In genomic region chr12:44921736-44922135, GRCh38 we compare ENCODE assay signal across 11 cellular contexts. TPM values are rescaled to one million over a fixed set of nuclear protein-coding genes. Genes with fewer than 3 reads are reported as not detected.
"Had no signal": no experiment of that assay in that cellular context is flagged by ENCODE, and none has a peak within 500 bp of the region (broad histone marks: within the 10 kb centered on the region; RNA-seq: fewer than 3 reads in every experiment).

No MANE protein-coding gene starts in this region.

- H3K4me1 ChIP-seq: HAP-1 had no signal

- ATAC-seq: GM23338, HCT116 had no signal

- H3K27ac Mint-ChIP-seq: GM23338, H9, HFFc6 had no signal

- H3K4me3 ChIP-seq: GM23248, GM23338, HAP-1 had no signal

- H3K9me3 Mint-ChIP-seq: GM23338, H9, HFFc6 had no signal

- H3K4me3 Mint-ChIP-seq: GM23338, H9, HFFc6 had no signal

- H3K27ac ChIP-seq: GM23248 had no signal

- DNase-seq: GM23248, GOT3, H7, H9, HCEC 1CT, HFFc6 had no signal

- H3K36me3 ChIP-seq: HAP-1 had no signal

- H3K9me3 ChIP-seq: HAP-1 had no signal

- FAIRE-seq: H1, H54 had no signal

- H3K4me1 Mint-ChIP-seq: GM23338 had no signal

RNA-seq across cellular contexts. Expression of gene NELL2, which starts 45.6 kb away (rescaled TPM):
- total RNA-seq: GM23248, HFFc6 had no signal
- polyA plus RNA-seq: GM23248 had no signal
